Comparison of ENCODE assay signal across 1 cellular context in the genomic region with DNA sequence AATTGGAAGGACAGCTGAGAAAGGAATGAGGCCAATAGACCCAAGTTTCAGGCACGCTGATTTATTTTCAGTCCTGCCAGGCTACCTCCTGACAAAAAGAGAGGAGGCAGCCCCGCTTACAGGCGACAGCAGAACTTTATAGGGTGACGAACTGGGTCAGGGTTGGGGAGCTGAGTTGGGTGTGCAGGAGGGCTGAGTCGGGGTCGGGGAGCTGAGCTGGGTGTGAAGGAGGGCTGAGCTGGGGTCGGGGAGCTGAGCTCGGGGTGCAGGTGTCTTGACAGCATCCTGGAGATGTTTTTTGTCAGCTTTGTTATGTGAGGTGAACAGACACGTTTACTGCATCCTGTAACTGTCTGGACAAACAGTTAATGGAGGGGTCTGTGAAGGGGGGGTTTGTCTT.
TF ChIP-seq lines count a peak whose summit lies in the region.

No MANE protein-coding gene starts in this region.

TF ChIP-seq in GM23338, 12 proteins besides CTCF, POLR2A, EP300 and RAD21 (continued from another document):
- TF ChIP-seq REST (IDR thresholded peaks at IDR 0.05; ENCODE audit: unreplicated experiment) (no peak), EZH2 (IDR thresholded peaks at IDR 0.05; ENCODE audit: low read depth, unreplicated experiment) (no peak), ZNF331 (CRISPR knock-in tag; IDR thresholded peaks at IDR 0.05; ENCODE audit: low read depth) (no peak), NANOG (IDR thresholded peaks at IDR 0.05; ENCODE audit: borderline replicate concordance) (no peak), STAT1 (IDR thresholded peaks at IDR 0.05; ENCODE audit: unreplicated experiment) (no peak), JUNB (IDR thresholded peaks at IDR 0.05; ENCODE audit: unreplicated experiment) (no peak), EZH2phosphoT487 (IDR thresholded peaks at IDR 0.05; ENCODE audit: unreplicated experiment) (no peak)
